Comparison of ENCODE assay signal across 8 cellular contexts in genomic region chr16:23188911-23189310, GRCh38. TPM values are rescaled to one million over a fixed set of nuclear protein-coding genes. Genes with fewer than 3 reads are reported as not detected.
"Had no signal": no experiment of that assay in that cellular context is flagged by ENCODE, and none has a peak within 500 bp of the region (broad histone marks: within the 10 kb centered on the region; RNA-seq: fewer than 3 reads in every experiment).

No MANE protein-coding gene starts in this region.

- H3K4me2 ChIP-seq: GM23338 had no signal

- H3K4me3 ChIP-seq: GM23338 had no signal

- H2AFZ ChIP-seq: GM23338 had no signal

- DNase-seq: H9, HCEC 1CT had no signal

- FAIRE-seq: H1, H54, HTR-8/SVneo had no signal

- ATAC-seq: GM23338 had no signal

RNA-seq across cellular contexts. Expression of gene SCNN1G, which starts 6.4 kb away (rescaled TPM):
- total RNA-seq: HT-29 had no signal
- polyA plus RNA-seq: IgD-negative memory B cell had no signal
